26 cellular contexts compared by ENCODE assay signal in the genomic region with DNA sequence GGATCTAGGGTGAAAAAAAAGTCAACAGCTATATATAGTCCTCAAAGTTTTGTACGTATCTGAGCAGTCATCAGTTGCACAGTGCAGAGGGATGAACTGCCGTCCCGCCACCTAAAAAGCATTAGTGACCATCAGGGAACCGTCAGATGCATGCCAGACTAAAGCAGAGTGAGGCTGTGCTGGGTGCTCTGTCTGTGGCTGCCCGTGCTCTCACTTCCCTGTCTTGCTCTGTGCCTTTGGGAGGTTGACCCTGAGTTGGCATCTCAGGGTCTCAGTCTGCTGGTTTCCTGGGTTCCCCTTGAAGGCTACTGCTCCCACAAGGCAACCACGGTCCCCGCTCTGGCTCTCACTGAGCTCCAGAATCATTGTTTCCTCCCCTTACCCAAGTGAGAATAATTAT. TPM values are rescaled to one million over a fixed set of nuclear protein-coding genes. Genes with fewer than 3 reads are reported as not detected.
A peak's percentile ranks its signal among the peaks of the same experiment; 100 is the strongest.
DNase-seq lines count a peak whose midpoint lies in the region; ATAC-seq, FAIRE-seq and TF ChIP-seq lines count a peak whose summit lies in the region.
"Had no signal": no experiment of that assay in that cellular context is flagged by ENCODE, and none has a peak within 500 bp of the region (broad histone marks: within the 10 kb centered on the region; RNA-seq: fewer than 3 reads in every experiment).

No MANE protein-coding gene starts in this region.

- no peaks in the 10 kb centered on the region for H4K20me1 ChIP-seq in Karpas-422 (ENCODE audit: insufficient read depth, low read depth, low read length)
- H4K20me1 ChIP-seq in K562 (replicated peaks; ENCODE audit: control insufficient read depth, insufficient read depth, low read length) = no peaks in the 10 kb centered on the region

- intact Hi-C loops in K562 (cut with micrococcal nuclease) = no loop called here
- intact Hi-C loops in sciatic nerve (cut with DNase I) = no loop called here

- DNase-seq in Karpas-422 (peak; percentile 44), K562 (ENCODE audit: extremely low read depth in 1 of 4, low spot score in 3 of 4) (no peak), sciatic nerve (ENCODE audit: low spot score) (no peak), BE2C (no peak), activated gamma-delta T cell (lab: John Stamatoyannopoulos, UW) (no peak), NCI-H1436 (lab: John Stamatoyannopoulos, UW) (no peak)
- DNase-seq: ACHN; CD4-positive, CD25-positive, alpha-beta regulatory T cell; COR-L47; DMS153; GDM1; IMR-90; Kasumi-1; MG63; NCI-H1105; NCI-H1694 treated with DMSO at 0.1 percent for 48 hours; NCI-H2227 treated with DMSO at 0.1 percent for 48 hours; NCI-H510A treated with DMSO at 0.1 percent for 48 hours; NCI-H774; PC-3 had no signal

- no peaks in the 10 kb centered on the region for H3K9me1 ChIP-seq in K562 (ENCODE audit: control insufficient read depth, insufficient read depth, low read length)

- H3K9me2 ChIP-seq in Karpas-422 (replicated peaks; ENCODE audit: insufficient read depth, low read length) = no peaks in the 10 kb centered on the region

- TF ChIP-seq POLR2A in K562 (conservative IDR thresholded peaks at IDR 0.05) = no peak

- ATAC-seq in GM18868 (IDR thresholded peaks at IDR 0.05; ENCODE audit: unreplicated experiment) = peak; percentile 93
- ATAC-seq in K562 = 0 out of 3 replicates have a peak, but pooled peaks have one; percentile 20
- ATAC-seq in sciatic nerve = peak; percentile 44
- ATAC-seq: PC-3 had no signal

- H3K27ac ChIP-seq in Karpas-422 (ENCODE audit: low read length) = no peak overlapping the region
- no peak overlapping the region for H3K27ac ChIP-seq in K562 (ENCODE audit: extremely low read depth, low read depth, low read length)
- H3K27ac ChIP-seq: HL-60, SJSA1 had no signal

- no peak for TF ChIP-seq RAD21 in K562 (CRISPR knock-in tag; conservative IDR thresholded peaks at IDR 0.05 in 1 of 2, IDR thresholded peaks at IDR 0.05 in 1 of 2)

- no peaks in the 10 kb centered on the region for H3K79me2 ChIP-seq in Karpas-422 (ENCODE audit: low read length)
- no peaks in the 10 kb centered on the region for H3K79me2 ChIP-seq in K562 (ENCODE audit: control insufficient read depth, insufficient read depth, low read length)

- CTCF ChIA-PET in K562 (lab: Yijun Ruan, JAX; ENCODE audit: low intra/inter-chr PET ratio) = no interaction called here

- H3K9ac ChIP-seq in Karpas-422 (ENCODE audit: low read length) (no peak overlapping the region), K562 (ENCODE audit: insufficient read depth in 1 of 2, low read depth in 2 of 2, low read length in 2 of 2) (no peak overlapping the region)

- FAIRE-seq in K562 (lab: Jason Lieb, UNC) = no peak
- FAIRE-seq: HTR-8/SVneo had no signal

- H3K4me3 ChIP-seq in Karpas-422 (ENCODE audit: low read length) = no peak overlapping the region
- no peak overlapping the region for H3K4me3 ChIP-seq in K562
- no peak overlapping the region for H3K4me3 ChIP-seq in BE2C (ENCODE audit: low read depth, low read length)
- H3K4me3 ChIP-seq: MG63, SJSA1 had no signal

- TF ChIP-seq CTCF in K562 (IDR thresholded peaks at IDR 0.05 in 2 of 3, conservative IDR thresholded peaks at IDR 0.05 in 1 of 3; ENCODE audit: insufficient read depth in 2 of 3, low read depth in 1 of 3, low read length in 3 of 3) = no peak
- no peak for TF ChIP-seq CTCF in BE2C (IDR thresholded peaks at IDR 0.05; ENCODE audit: low read depth, low read length)

- H3K9me3 ChIP-seq in Karpas-422 (ENCODE audit: low read length) (no peaks in the 10 kb centered on the region), K562 (replicated peaks; ENCODE audit: control insufficient read depth, insufficient read depth, low read depth, low read length) (no peaks in the 10 kb centered on the region), BE2C (no peaks in the 10 kb centered on the region)
- H3K9me3 ChIP-seq: MG63, SJSA1 had no signal

- no peak overlapping the region for H3K4me2 ChIP-seq in Karpas-422 (ENCODE audit: low read depth, low read length, poor library complexity, severe bottlenecking)
- H3K4me2 ChIP-seq in K562 (ENCODE audit: insufficient read depth, low read length) = no peak overlapping the region

- no peak overlapping the region for H2AFZ ChIP-seq in Karpas-422 (ENCODE audit: low read length)
- H2AFZ ChIP-seq in K562 (ENCODE audit: low read depth, low read length) = no peak overlapping the region

- POLR2A ChIA-PET in K562 (lab: Yijun Ruan, JAX) = no interaction called here

- in situ Hi-C loops in K562 (cut with MboI) = loop anchor here (5.0 kb wide), 1 partner anchor 321 kb away; no protein-coding TSS in a partner anchor

- H3K36me3 ChIP-seq in Karpas-422 (ENCODE audit: insufficient read depth, low read length) (no peaks in the 10 kb centered on the region), K562 (ENCODE audit: control insufficient read depth, insufficient read depth, low read length) (no peaks in the 10 kb centered on the region), BE2C (no peaks in the 10 kb centered on the region)
- H3K36me3 ChIP-seq: MG63, SJSA1 had no signal

- H3K27me3 ChIP-seq in Karpas-422 (ENCODE audit: low read length) = no peaks in the 10 kb centered on the region
- H3K27me3 ChIP-seq in K562 (ENCODE audit: control insufficient read depth in 2 of 2, insufficient read depth in 2 of 2, low read length in 2 of 2) = peaks cover 7 to 30% of the 10 kb centered on the region in 2 experiments; a peak in 4 of 5 replicates
- no peaks in the 10 kb centered on the region for H3K27me3 ChIP-seq in BE2C
- H3K27me3 ChIP-seq: MG63, SJSA1 had no signal

- BruUV-seq in K562 (replicated peaks; lab: Mats Ljungman, UMichigan) = no TSS peak

- WGBS in K562 (ENCODE audit: insufficient coverage, low coverage, missing lambda C conversion rate) = 25% methylated on average over 7 of the region's 7 CpGs

- TF ChIP-seq EP300 in K562 (IDR thresholded peaks at IDR 0.05; ENCODE audit: low read length) = no peak

- H3K4me1 ChIP-seq in Karpas-422 (ENCODE audit: low read length) = no peaks in the 10 kb centered on the region
- H3K4me1 ChIP-seq in K562 (replicated peaks in 1 of 2; ENCODE audit: control insufficient read depth in 2 of 2, insufficient read depth in 2 of 2, low read length in 2 of 2) = peaks cover 2% of the 10 kb centered on the region in 2 experiments; a peak in 2 of 5 replicates
- no peaks in the 10 kb centered on the region for H3K4me1 ChIP-seq in BE2C

RNA-seq across cellular contexts. Expression of gene CLUL1, which starts 11.1 kb away (rescaled TPM):
- total RNA-seq in Karpas-422 (2014; rRNA removed; shearing (Covaris generic); ENCODE audit: low replicate concordance) = not detected in 2 replicates
- 0.16 and 2.2 TPM in 2 replicates for total RNA-seq in K562 (2011; cell fraction: chromatin; rRNA removed; ENCODE audit: low replicate concordance)
- total RNA-seq in K562 (2011; cell fraction: nucleolus; rRNA removed) = 1.0 TPM in 1 of 2 replicates, not detected in the other
- total RNA-seq in K562 (2011; cell fraction: nucleoplasm; rRNA removed) = 0.51 TPM in 1 of 2 replicates, not detected in the other
- total RNA-seq in K562 (2014; rRNA removed) (0.86 TPM in 1 of 2 replicates, not detected in the other), K562 (2014; rRNA removed; fragmentation: Illumina TruSeq; extraction: Trizol) (0.40 and 0.41 TPM in 2 replicates), K562 (2015; rRNA removed; fragmentation: Illumina TruSeq; extraction: Trizol) (0.76 TPM in 1 of 2 replicates, not detected in the other), K562 (2021) (not detected in 2 replicates), sciatic nerve (not detected)
- polyA plus RNA-seq in K562 (2011; rRNA removed) (0.49 and 0.80 TPM in 2 replicates), K562 (2014; fragmentation: Illumina TruSeq; extraction: Trizol) (0.28 TPM in 1 of 2 replicates, not detected in the other), K562 (2014; fragmentation: Nextera tagmentation; extraction: Ambion mirVana) (under 1 TPM; 0.32 to 0.70 TPM), K562 (2014; rRNA removed) (0.30 and 0.41 TPM in 2 replicates)
- polyA plus RNA-seq in K562 (2011; cell fraction: cytosol; rRNA removed) = 0.09 and 0.27 TPM in 2 replicates
- 0.67 and 1.1 TPM in 2 replicates for polyA plus RNA-seq in K562 (2011; cell fraction: nucleus; rRNA removed)
- polyA plus RNA-seq in K562 (2012) = 0.43 and 0.54 TPM in 2 replicates
- polyA minus RNA-seq in K562 (2011; rRNA and poly(A)+ RNA removed) = 0.84 and 1.3 TPM in 2 replicates
- not detected in 2 replicates for polyA minus RNA-seq in K562 (2011; cell fraction: cytosol; rRNA and poly(A)+ RNA removed)
- polyA minus RNA-seq in K562 (2011; cell fraction: nucleus; rRNA and poly(A)+ RNA removed) = 1.00 TPM in 1 of 2 replicates, not detected in the other
- polyA plus RNA-seq in BE2C (2012; ENCODE audit: insufficient read depth, insufficient read length, low read depth) = not detected
- total RNA-seq: CD4-positive, CD25-positive, alpha-beta regulatory T cell; Daoy; IMR-90; PC-3 had no signal
- polyA plus RNA-seq: CD4-positive, CD25-positive, alpha-beta regulatory T cell; IMR-90 had no signal

RNA-seq across cellular contexts. Expression of gene CETN1, which starts 27.8 kb away (rescaled TPM):
- not detected in 2 replicates for total RNA-seq in Karpas-422 (2014; rRNA removed; shearing (Covaris generic); ENCODE audit: low replicate concordance)
- not detected in 2 replicates for total RNA-seq in K562 (2011; cell fraction: chromatin; rRNA removed; ENCODE audit: low replicate concordance)
- not detected in 2 replicates for total RNA-seq in K562 (2011; cell fraction: nucleolus; rRNA removed)
- not detected in 2 replicates for total RNA-seq in K562 (2011; cell fraction: nucleoplasm; rRNA removed)
- total RNA-seq in K562 (2014; rRNA removed) (0.18 and 0.33 TPM in 2 replicates), K562 (2014; rRNA removed; fragmentation: Illumina TruSeq; extraction: Trizol) (not detected in 2 replicates), K562 (2015; rRNA removed; fragmentation: Illumina TruSeq; extraction: Trizol) (0.07 and 0.11 TPM in 2 replicates), K562 (2021) (0.16 TPM in 1 of 2 replicates, not detected in the other), sciatic nerve (not detected)
- polyA plus RNA-seq in K562 (2011; rRNA removed) (not detected in 2 replicates), K562 (2014; fragmentation: Illumina TruSeq; extraction: Trizol) (0.19 and 0.28 TPM in 2 replicates), K562 (2014; fragmentation: Nextera tagmentation; extraction: Ambion mirVana) (under 1 TPM; 0.11 to 0.34 TPM), K562 (2014; rRNA removed) (0.25 TPM in 1 of 2 replicates, not detected in the other)
- not detected in 2 replicates for polyA plus RNA-seq in K562 (2011; cell fraction: cytosol; rRNA removed)
- polyA plus RNA-seq in K562 (2011; cell fraction: nucleus; rRNA removed) = not detected in 2 replicates
- polyA plus RNA-seq in K562 (2012) = 0.09 and 0.98 TPM in 2 replicates
- polyA minus RNA-seq in K562 (2011; rRNA and poly(A)+ RNA removed) = not detected in 2 replicates
- not detected in 2 replicates for polyA minus RNA-seq in K562 (2011; cell fraction: cytosol; rRNA and poly(A)+ RNA removed)
- polyA minus RNA-seq in K562 (2011; cell fraction: nucleus; rRNA and poly(A)+ RNA removed) = not detected in 2 replicates
- not detected for polyA plus RNA-seq in BE2C (2012; ENCODE audit: insufficient read depth, insufficient read length, low read depth)
- total RNA-seq: CD4-positive, CD25-positive, alpha-beta regulatory T cell; Daoy; H4; IMR-90; PC-3; SJSA1 had no signal
- polyA plus RNA-seq: CD4-positive, CD25-positive, alpha-beta regulatory T cell; IMR-90 had no signal

RNA-seq across cellular contexts. Expression of gene TYMS, which starts 49.5 kb away (rescaled TPM):
- total RNA-seq in Karpas-422 (2014; rRNA removed; shearing (Covaris generic); ENCODE audit: low replicate concordance) = 21.8 and 42.3 TPM in 2 replicates
- total RNA-seq in K562 (2011; cell fraction: chromatin; rRNA removed; ENCODE audit: low replicate concordance) = 56.4 and 67.1 TPM in 2 replicates
- total RNA-seq in K562 (2011; cell fraction: nucleolus; rRNA removed) = 67.0 and 72.2 TPM in 2 replicates
- total RNA-seq in K562 (2011; cell fraction: nucleoplasm; rRNA removed) = 71.0 and 81.6 TPM in 2 replicates
- total RNA-seq in K562 (2014; rRNA removed) (137 and 138 TPM in 2 replicates), K562 (2014; rRNA removed; fragmentation: Illumina TruSeq; extraction: Trizol) (69.1 and 72.4 TPM in 2 replicates), K562 (2015; rRNA removed; fragmentation: Illumina TruSeq; extraction: Trizol) (83.4 and 88.8 TPM in 2 replicates), K562 (2021) (292 and 305 TPM in 2 replicates), sciatic nerve (1.8 TPM)
- polyA plus RNA-seq in K562 (2011; rRNA removed) (276 and 390 TPM in 2 replicates), K562 (2014; fragmentation: Illumina TruSeq; extraction: Trizol) (381 and 409 TPM in 2 replicates), K562 (2014; fragmentation: Nextera tagmentation; extraction: Ambion mirVana) (100 to 1,000 TPM; 168 to 175 TPM), K562 (2014; rRNA removed) (302 and 311 TPM in 2 replicates)
- polyA plus RNA-seq in K562 (2011; cell fraction: cytosol; rRNA removed) = 377 and 398 TPM in 2 replicates
- polyA plus RNA-seq in K562 (2011; cell fraction: nucleus; rRNA removed) = 188 and 221 TPM in 2 replicates
- 259 and 356 TPM in 2 replicates for polyA plus RNA-seq in K562 (2012)
- polyA minus RNA-seq in K562 (2011; rRNA and poly(A)+ RNA removed) = 346 and 403 TPM in 2 replicates
- polyA minus RNA-seq in K562 (2011; cell fraction: cytosol; rRNA and poly(A)+ RNA removed) = 213 and 291 TPM in 2 replicates
- 40.8 and 82.9 TPM in 2 replicates for polyA minus RNA-seq in K562 (2011; cell fraction: nucleus; rRNA and poly(A)+ RNA removed)
- 14.8 TPM for polyA plus RNA-seq in BE2C (2012; ENCODE audit: insufficient read depth, insufficient read length, low read depth)

Comparison
In these comparisons a context has a peak if more than half of its experiments do, and no peak if none do; other contexts are left out.
1. ATAC-seq: peak in every context shown above with its lines; median percentile 93 in GM18868; 44 in sciatic nerve; 20 in K562.